In the genomic region with DNA sequence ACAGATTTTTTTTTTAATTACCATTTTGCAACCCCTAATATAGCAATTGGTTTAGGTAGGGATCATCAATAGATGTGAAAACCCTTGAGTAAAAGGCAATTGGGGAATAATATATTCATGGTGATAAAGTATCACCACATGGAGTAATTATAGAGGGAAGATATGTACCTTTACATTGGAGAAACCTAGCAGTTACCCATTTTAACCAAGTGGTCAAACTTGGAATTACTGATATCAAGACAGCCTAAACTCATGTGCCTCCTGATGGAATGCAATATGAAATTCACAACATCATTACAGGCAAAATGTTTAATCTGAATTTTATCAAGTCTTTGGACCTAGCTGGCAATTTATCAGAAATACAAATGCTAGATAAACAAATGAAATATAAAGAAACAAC, we compare ENCODE assay signal across 1 cellular context.
TF ChIP-seq lines count a peak whose summit lies in the region.

No MANE protein-coding gene starts in this region.

TF ChIP-seq in GM12878, 131 proteins besides CTCF, POLR2A, EP300 and RAD21:
- TF ChIP-seq, protein P1, sequence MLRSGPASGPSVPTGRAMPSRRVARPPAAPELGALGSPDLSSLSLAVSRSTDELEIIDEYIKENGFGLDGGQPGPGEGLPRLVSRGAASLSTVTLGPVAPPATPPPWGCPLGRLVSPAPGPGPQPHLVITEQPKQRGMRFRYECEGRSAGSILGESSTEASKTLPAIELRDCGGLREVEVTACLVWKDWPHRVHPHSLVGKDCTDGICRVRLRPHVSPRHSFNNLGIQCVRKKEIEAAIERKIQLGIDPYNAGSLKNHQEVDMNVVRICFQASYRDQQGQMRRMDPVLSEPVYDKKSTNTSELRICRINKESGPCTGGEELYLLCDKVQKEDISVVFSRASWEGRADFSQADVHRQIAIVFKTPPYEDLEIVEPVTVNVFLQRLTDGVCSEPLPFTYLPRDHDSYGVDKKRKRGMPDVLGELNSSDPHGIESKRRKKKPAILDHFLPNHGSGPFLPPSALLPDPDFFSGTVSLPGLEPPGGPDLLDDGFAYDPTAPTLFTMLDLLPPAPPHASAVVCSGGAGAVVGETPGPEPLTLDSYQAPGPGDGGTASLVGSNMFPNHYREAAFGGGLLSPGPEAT (IDR thresholded peaks at IDR 0.05; ENCODE audit: low read depth), result no peak
- no peak for TF ChIP-seq SUPT20H (IDR thresholded peaks at IDR 0.05; ENCODE audit: borderline replicate concordance, control insufficient read depth, low read depth, low read length)
- TF ChIP-seq CHD1 (IDR thresholded peaks at IDR 0.05; ENCODE audit: low read depth, low read length), result no peak
- TF ChIP-seq, protein P2, sequence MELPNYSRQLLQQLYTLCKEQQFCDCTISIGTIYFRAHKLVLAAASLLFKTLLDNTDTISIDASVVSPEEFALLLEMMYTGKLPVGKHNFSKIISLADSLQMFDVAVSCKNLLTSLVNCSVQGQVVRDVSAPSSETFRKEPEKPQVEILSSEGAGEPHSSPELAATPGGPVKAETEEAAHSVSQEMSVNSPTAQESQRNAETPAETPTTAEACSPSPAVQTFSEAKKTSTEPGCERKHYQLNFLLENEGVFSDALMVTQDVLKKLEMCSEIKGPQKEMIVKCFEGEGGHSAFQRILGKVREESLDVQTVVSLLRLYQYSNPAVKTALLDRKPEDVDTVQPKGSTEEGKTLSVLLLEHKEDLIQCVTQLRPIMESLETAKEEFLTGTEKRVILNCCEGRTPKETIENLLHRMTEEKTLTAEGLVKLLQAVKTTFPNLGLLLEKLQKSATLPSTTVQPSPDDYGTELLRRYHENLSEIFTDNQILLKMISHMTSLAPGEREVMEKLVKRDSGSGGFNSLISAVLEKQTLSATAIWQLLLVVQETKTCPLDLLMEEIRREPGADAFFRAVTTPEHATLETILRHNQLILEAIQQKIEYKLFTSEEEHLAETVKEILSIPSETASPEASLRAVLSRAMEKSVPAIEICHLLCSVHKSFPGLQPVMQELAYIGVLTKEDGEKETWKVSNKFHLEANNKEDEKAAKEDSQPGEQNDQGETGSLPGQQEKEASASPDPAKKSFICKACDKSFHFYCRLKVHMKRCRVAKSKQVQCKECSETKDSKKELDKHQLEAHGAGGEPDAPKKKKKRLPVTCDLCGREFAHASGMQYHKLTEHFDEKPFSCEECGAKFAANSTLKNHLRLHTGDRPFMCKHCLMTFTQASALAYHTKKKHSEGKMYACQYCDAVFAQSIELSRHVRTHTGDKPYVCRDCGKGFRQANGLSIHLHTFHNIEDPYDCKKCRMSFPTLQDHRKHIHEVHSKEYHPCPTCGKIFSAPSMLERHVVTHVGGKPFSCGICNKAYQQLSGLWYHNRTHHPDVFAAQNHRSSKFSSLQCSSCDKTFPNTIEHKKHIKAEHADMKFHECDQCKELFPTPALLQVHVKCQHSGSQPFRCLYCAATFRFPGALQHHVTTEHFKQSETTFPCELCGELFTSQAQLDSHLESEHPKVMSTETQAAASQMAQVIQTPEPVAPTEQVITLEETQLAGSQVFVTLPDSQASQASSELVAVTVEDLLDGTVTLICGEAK (IDR thresholded peaks at IDR 0.05; ENCODE audit: borderline replicate concordance), result no peak
- TF ChIP-seq, protein P3, sequence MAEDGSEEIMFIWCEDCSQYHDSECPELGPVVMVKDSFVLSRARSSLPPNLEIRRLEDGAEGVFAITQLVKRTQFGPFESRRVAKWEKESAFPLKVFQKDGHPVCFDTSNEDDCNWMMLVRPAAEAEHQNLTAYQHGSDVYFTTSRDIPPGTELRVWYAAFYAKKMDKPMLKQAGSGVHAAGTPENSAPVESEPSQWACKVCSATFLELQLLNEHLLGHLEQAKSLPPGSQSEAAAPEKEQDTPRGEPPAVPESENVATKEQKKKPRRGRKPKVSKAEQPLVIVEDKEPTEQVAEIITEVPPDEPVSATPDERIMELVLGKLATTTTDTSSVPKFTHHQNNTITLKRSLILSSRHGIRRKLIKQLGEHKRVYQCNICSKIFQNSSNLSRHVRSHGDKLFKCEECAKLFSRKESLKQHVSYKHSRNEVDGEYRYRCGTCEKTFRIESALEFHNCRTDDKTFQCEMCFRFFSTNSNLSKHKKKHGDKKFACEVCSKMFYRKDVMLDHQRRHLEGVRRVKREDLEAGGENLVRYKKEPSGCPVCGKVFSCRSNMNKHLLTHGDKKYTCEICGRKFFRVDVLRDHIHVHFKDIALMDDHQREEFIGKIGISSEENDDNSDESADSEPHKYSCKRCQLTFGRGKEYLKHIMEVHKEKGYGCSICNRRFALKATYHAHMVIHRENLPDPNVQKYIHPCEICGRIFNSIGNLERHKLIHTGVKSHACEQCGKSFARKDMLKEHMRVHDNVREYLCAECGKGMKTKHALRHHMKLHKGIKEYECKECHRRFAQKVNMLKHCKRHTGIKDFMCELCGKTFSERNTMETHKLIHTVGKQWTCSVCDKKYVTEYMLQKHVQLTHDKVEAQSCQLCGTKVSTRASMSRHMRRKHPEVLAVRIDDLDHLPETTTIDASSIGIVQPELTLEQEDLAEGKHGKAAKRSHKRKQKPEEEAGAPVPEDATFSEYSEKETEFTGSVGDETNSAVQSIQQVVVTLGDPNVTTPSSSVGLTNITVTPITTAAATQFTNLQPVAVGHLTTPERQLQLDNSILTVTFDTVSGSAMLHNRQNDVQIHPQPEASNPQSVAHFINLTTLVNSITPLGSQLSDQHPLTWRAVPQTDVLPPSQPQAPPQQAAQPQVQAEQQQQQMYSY (CRISPR knock-in tag; IDR thresholded peaks at IDR 0.05), result no peak
- no peak for TF ChIP-seq MEF2B (IDR thresholded peaks at IDR 0.05; ENCODE audit: partially characterized antibody, poor library complexity, severe bottlenecking)
- TF ChIP-seq, protein P4, sequence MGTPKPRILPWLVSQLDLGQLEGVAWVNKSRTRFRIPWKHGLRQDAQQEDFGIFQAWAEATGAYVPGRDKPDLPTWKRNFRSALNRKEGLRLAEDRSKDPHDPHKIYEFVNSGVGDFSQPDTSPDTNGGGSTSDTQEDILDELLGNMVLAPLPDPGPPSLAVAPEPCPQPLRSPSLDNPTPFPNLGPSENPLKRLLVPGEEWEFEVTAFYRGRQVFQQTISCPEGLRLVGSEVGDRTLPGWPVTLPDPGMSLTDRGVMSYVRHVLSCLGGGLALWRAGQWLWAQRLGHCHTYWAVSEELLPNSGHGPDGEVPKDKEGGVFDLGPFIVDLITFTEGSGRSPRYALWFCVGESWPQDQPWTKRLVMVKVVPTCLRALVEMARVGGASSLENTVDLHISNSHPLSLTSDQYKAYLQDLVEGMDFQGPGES (IDR thresholded peaks at IDR 0.05), result no peak
- TF ChIP-seq, protein P5, sequence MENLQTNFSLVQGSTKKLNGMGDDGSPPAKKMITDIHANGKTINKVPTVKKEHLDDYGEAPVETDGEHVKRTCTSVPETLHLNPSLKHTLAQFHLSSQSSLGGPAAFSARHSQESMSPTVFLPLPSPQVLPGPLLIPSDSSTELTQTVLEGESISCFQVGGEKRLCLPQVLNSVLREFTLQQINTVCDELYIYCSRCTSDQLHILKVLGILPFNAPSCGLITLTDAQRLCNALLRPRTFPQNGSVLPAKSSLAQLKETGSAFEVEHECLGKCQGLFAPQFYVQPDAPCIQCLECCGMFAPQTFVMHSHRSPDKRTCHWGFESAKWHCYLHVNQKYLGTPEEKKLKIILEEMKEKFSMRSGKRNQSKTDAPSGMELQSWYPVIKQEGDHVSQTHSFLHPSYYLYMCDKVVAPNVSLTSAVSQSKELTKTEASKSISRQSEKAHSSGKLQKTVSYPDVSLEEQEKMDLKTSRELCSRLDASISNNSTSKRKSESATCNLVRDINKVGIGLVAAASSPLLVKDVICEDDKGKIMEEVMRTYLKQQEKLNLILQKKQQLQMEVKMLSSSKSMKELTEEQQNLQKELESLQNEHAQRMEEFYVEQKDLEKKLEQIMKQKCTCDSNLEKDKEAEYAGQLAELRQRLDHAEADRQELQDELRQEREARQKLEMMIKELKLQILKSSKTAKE (IDR thresholded peaks at IDR 0.05; ENCODE audit: low read depth, poor library complexity, severe bottlenecking), result no peak
- TF ChIP-seq, protein P6, sequence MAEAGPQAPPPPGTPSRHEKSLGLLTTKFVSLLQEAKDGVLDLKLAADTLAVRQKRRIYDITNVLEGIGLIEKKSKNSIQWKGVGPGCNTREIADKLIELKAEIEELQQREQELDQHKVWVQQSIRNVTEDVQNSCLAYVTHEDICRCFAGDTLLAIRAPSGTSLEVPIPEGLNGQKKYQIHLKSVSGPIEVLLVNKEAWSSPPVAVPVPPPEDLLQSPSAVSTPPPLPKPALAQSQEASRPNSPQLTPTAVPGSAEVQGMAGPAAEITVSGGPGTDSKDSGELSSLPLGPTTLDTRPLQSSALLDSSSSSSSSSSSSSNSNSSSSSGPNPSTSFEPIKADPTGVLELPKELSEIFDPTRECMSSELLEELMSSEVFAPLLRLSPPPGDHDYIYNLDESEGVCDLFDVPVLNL (IDR thresholded peaks at IDR 0.05; ENCODE audit: low read depth, low read length), result no peak
- TF ChIP-seq WRNIP1 (IDR thresholded peaks at IDR 0.05; ENCODE audit: borderline replicate concordance, low read depth, low read length), result no peak
- no peak for TF ChIP-seq NR2F1 (conservative IDR thresholded peaks at IDR 0.05)
- TF ChIP-seq, protein P7, sequence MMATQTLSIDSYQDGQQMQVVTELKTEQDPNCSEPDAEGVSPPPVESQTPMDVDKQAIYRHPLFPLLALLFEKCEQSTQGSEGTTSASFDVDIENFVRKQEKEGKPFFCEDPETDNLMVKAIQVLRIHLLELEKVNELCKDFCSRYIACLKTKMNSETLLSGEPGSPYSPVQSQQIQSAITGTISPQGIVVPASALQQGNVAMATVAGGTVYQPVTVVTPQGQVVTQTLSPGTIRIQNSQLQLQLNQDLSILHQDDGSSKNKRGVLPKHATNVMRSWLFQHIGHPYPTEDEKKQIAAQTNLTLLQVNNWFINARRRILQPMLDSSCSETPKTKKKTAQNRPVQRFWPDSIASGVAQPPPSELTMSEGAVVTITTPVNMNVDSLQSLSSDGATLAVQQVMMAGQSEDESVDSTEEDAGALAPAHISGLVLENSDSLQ (IDR thresholded peaks at IDR 0.05), result no peak
- TF ChIP-seq SMAD1 (IDR thresholded peaks at IDR 0.05; ENCODE audit: low read depth, partially characterized antibody), result no peak
TF ChIP-seq in GM12878: peak in this region for 0.
